In genomic region chr7:4255336-4255735, GRCh38 we compare ENCODE assay signal across 34 cellular contexts.
"Had no signal": no experiment of that assay in that cellular context is flagged by ENCODE, and none has a peak within 500 bp of the region (broad histone marks: within the 10 kb centered on the region; RNA-seq: fewer than 3 reads in every experiment).

No MANE protein-coding gene starts in this region.

- H3K4me1 Mint-ChIP-seq: activated B cell treated with CpG ODN at 0.5 μM for 24 hours; activated CD4-positive, alpha-beta T cell treated with anti-CD3 and anti-CD28 coated beads, Interleukin-2, amount 10 ng/mL, durations not matched to agents 24 days and 14 days; activated naive CD4-positive, alpha-beta T cell treated with anti-CD3 and anti-CD28 coated beads, Interleukin-2, amount 10 ng/mL, durations not matched to agents 7 days and 5 days; activated naive CD4-positive, alpha-beta T cell treated with anti-CD3 and anti-CD28 coated beads, Interleukin-2, amount 50 U/mL, for 24 hours; activated naive CD8-positive, alpha-beta T cell treated with anti-CD3 and anti-CD28 coated beads, Interleukin-2, amount 10 ng/mL, durations not matched to agents 7 days and 5 days; activated naive CD8-positive, alpha-beta T cell treated with anti-CD3 and anti-CD28 coated beads, Interleukin-2, amount 50 U/mL, for 24 hours had no signal

- H3K36me3 ChIP-seq: cardiac muscle cell had no signal

- DNase-seq: activated B cell treated with CpG ODN at 0.5 μM for 24 hours; activated CD4-positive, alpha-beta memory T cell treated with anti-CD3 and anti-CD28 coated beads for 36 hours; activated CD4-positive, alpha-beta T cell treated with anti-CD3 and anti-CD28 coated beads for 4 hours; activated CD4-positive, alpha-beta T cell treated with anti-CD3 and anti-CD28 coated beads, Interleukin-2, amount 10 ng/mL, durations not matched to agents 24 days and 14 days; activated CD4-positive, alpha-beta T cell treated with anti-CD3 and anti-CD28 coated beads, Interleukin-2, amount 50 U/mL, for 1 hour; activated CD4-positive, alpha-beta T cell treated with anti-CD3 and anti-CD28 coated beads, Interleukin-2, amount 50 U/mL, for 4 hours; activated CD4-positive, CD25-positive, alpha-beta regulatory T cell treated with anti-CD3 and anti-CD28 coated beads, Interleukin-2, amount 50 U/mL, for 72 hours; activated CD8-positive, alpha-beta memory T cell treated with anti-CD3 and anti-CD28 coated beads, Interleukin-2, amount 50 U/mL, for 4 hours; activated CD8-positive, alpha-beta T cell treated with anti-CD3 and anti-CD28 coated beads for 36 hours; activated gamma-delta T cell; activated naive CD4-positive, alpha-beta T cell treated with anti-CD3 and anti-CD28 coated beads, Interleukin-2, amount 10 ng/mL, durations not matched to agents 7 days and 5 days; activated naive CD4-positive, alpha-beta T cell treated with Interleukin-2 at 50 U/mL for 16 hours; activated naive CD8-positive, alpha-beta T cell treated with anti-CD3 and anti-CD28 coated beads, Interleukin-2, amount 10 ng/mL, durations not matched to agents 7 days and 5 days; activated naive CD8-positive, alpha-beta T cell treated with anti-CD3 and anti-CD28 coated beads, Interleukin-2, amount 50 U/mL, for 24 hours; activated T-cell treated with anti-CD3 and anti-CD28 coated beads for 4 hours; activated T-cell treated with anti-CD3 and anti-CD28 coated beads, Interleukin-2, amount 50 U/mL, for 1 hour; activated T-cell treated with anti-CD3 and anti-CD28 coated beads, Interleukin-2, amount 50 U/mL, for 4 hours; activated T-cell treated with anti-CD3 and anti-CD28 coated beads, Interleukin-2, amount 50 U/mL, for 72 hours; amygdala; anterior cingulate cortex; central memory CD4-positive, alpha-beta T cell; SW 1271; T-helper 1 cell; T-helper 2 cell; T-helper 9 cell had no signal

- H3K27me3 Mint-ChIP-seq: activated B cell treated with CpG ODN at 0.5 μM for 24 hours; activated CD4-positive, alpha-beta T cell treated with anti-CD3 and anti-CD28 coated beads, Interleukin-2, amount 10 ng/mL, durations not matched to agents 24 days and 14 days; activated naive CD4-positive, alpha-beta T cell treated with anti-CD3 and anti-CD28 coated beads, Interleukin-2, amount 10 ng/mL, durations not matched to agents 7 days and 5 days; activated naive CD8-positive, alpha-beta T cell treated with anti-CD3 and anti-CD28 coated beads, Interleukin-2, amount 10 ng/mL, durations not matched to agents 7 days and 5 days; activated naive CD8-positive, alpha-beta T cell treated with anti-CD3 and anti-CD28 coated beads, Interleukin-2, amount 50 U/mL, for 24 hours had no signal

- H3K36me3 Mint-ChIP-seq: activated CD4-positive, alpha-beta memory T cell treated with anti-CD3 and anti-CD28 coated beads for 36 hours; activated naive CD4-positive, alpha-beta T cell treated with anti-CD3 and anti-CD28 coated beads, Interleukin-2, amount 10 ng/mL, durations not matched to agents 7 days and 5 days; activated naive CD8-positive, alpha-beta T cell treated with anti-CD3 and anti-CD28 coated beads, Interleukin-2, amount 10 ng/mL, durations not matched to agents 7 days and 5 days had no signal

- H3K27ac Mint-ChIP-seq: activated B cell treated with CpG ODN at 0.5 μM for 24 hours; activated CD4-positive, alpha-beta memory T cell treated with anti-CD3 and anti-CD28 coated beads for 36 hours; activated CD4-positive, alpha-beta T cell treated with anti-CD3 and anti-CD28 coated beads, Interleukin-2, amount 10 ng/mL, durations not matched to agents 24 days and 14 days; activated CD8-positive, alpha-beta T cell treated with anti-CD3 and anti-CD28 coated beads for 36 hours; activated naive CD4-positive, alpha-beta T cell treated with anti-CD3 and anti-CD28 coated beads, Interleukin-2, amount 10 ng/mL, durations not matched to agents 7 days and 5 days; activated naive CD4-positive, alpha-beta T cell treated with anti-CD3 and anti-CD28 coated beads, Interleukin-2, amount 50 U/mL, for 24 hours; activated naive CD8-positive, alpha-beta T cell; activated naive CD8-positive, alpha-beta T cell treated with anti-CD3 and anti-CD28 coated beads, Interleukin-2, amount 10 ng/mL, durations not matched to agents 7 days and 5 days; activated naive CD8-positive, alpha-beta T cell treated with anti-CD3 and anti-CD28 coated beads, Interleukin-2, amount 50 U/mL, for 24 hours; activated T-cell treated with anti-CD3 and anti-CD28 coated beads, Interleukin-2, amount 50 U/mL, for 72 hours; activated T-helper 2 cell treated with anti-CD3 and anti-CD28 coated beads, Interferon-gamma antibody, Interleukin-2, Interleukin-4, amounts not matched to agents 10 μg/mL and 5 μg/mL and 100 μg/mL, durations not matched to agents 14 hours and 24 hours and 36 hours; T-helper 1 cell treated with Interleukin-12 subunit alpha and Interleukin-12 subunit beta and Interleukin-4 antibody, amounts not matched to agents 30 μg/mL and 1 μg/mL, for 36 hours; T-helper 2 cell treated with Interferon-gamma antibody and Interleukin-4, amounts not matched to agents 5 μg/mL and 100 μg/mL, for 36 hours had no signal

- H3K4me3 ChIP-seq: ascending aorta, cardiac muscle cell had no signal

- ATAC-seq: activated CD8-positive, alpha-beta T cell treated with anti-CD3 and anti-CD28 coated beads for 36 hours; activated naive CD8-positive, alpha-beta T cell treated with anti-CD3 and anti-CD28 coated beads, Interleukin-2, amount 50 U/mL, for 24 hours; activated T-cell treated with anti-CD3 and anti-CD28 coated beads, Interleukin-2, amount 50 U/mL, for 4 hours; activated T-cell treated with anti-CD3 and anti-CD28 coated beads, Interleukin-2, amount 50 U/mL, for 72 hours had no signal

- H3K27ac ChIP-seq: ascending aorta, cardiac muscle cell, VCaP had no signal

- H3K4me1 ChIP-seq: ascending aorta had no signal

- H3K4me3 Mint-ChIP-seq: activated B cell treated with CpG ODN at 0.5 μM for 24 hours; activated CD4-positive, alpha-beta memory T cell treated with anti-CD3 and anti-CD28 coated beads for 36 hours; activated CD4-positive, alpha-beta T cell treated with anti-CD3 and anti-CD28 coated beads, Interleukin-2, amount 10 ng/mL, durations not matched to agents 24 days and 14 days; activated CD8-positive, alpha-beta T cell treated with anti-CD3 and anti-CD28 coated beads for 36 hours; activated naive CD4-positive, alpha-beta T cell treated with anti-CD3 and anti-CD28 coated beads, Interleukin-2, amount 10 ng/mL, durations not matched to agents 7 days and 5 days; activated naive CD4-positive, alpha-beta T cell treated with anti-CD3 and anti-CD28 coated beads, Interleukin-2, amount 50 U/mL, for 24 hours; activated naive CD8-positive, alpha-beta T cell; activated naive CD8-positive, alpha-beta T cell treated with anti-CD3 and anti-CD28 coated beads, Interleukin-2, amount 10 ng/mL, durations not matched to agents 7 days and 5 days; activated naive CD8-positive, alpha-beta T cell treated with anti-CD3 and anti-CD28 coated beads, Interleukin-2, amount 50 U/mL, for 24 hours; activated T-cell treated with anti-CD3 and anti-CD28 coated beads, Interleukin-2, amount 50 U/mL, for 4 hours; activated T-cell treated with anti-CD3 and anti-CD28 coated beads, Interleukin-2, amount 50 U/mL, for 72 hours; brain; T-helper 1 cell treated with Interleukin-12 subunit alpha and Interleukin-12 subunit beta and Interleukin-4 antibody, amounts not matched to agents 30 μg/mL and 1 μg/mL, for 36 hours; T-helper 2 cell treated with Interferon-gamma antibody and Interleukin-4, amounts not matched to agents 5 μg/mL and 100 μg/mL, for 36 hours had no signal

- H3K27me3 ChIP-seq: ascending aorta, cardiac muscle cell had no signal
